Comparison of ENCODE assay signal across 8 cellular contexts in genomic region chr11:46649180-46649738, GRCh38. TPM values are rescaled to one million over a fixed set of nuclear protein-coding genes. Genes with fewer than 3 reads are reported as not detected.
A peak's percentile ranks its signal among the peaks of the same experiment; 100 is the strongest.
DNase-seq lines count a peak whose midpoint lies in the region; ATAC-seq, FAIRE-seq and TF ChIP-seq lines count a peak whose summit lies in the region.

No MANE protein-coding gene starts in this region.

- POLR2A ChIA-PET in activated CD8-positive, alpha-beta T cell treated with anti-CD3 and anti-CD28 coated beads for 36 hours (lab: Charles Lee) = interaction anchor here (1.0 kb wide), 1 partner anchor 12 kb away, joined by 3 read pairs; no protein-coding TSS in a partner anchor

- H3K4me1 ChIP-seq in right atrium auricular region = peaks cover 0 to 32% of the 10 kb centered on the region in 2 donors

- H3K9me3 ChIP-seq in right atrium auricular region = no peaks in the 10 kb centered on the region

- H3K27ac Mint-ChIP-seq in activated CD8-positive, alpha-beta T cell treated with anti-CD3 and anti-CD28 coated beads for 36 hours = no peak overlapping the region

- H3K27me3 Mint-ChIP-seq in activated CD8-positive, alpha-beta T cell treated with anti-CD3 and anti-CD28 coated beads for 36 hours = no peaks in the 10 kb centered on the region

- intact Hi-C loops in activated CD8-positive, alpha-beta T cell treated with anti-CD3 and anti-CD28 coated beads for 36 hours (cut with micrococcal nuclease) = no loop called here

- DNase-seq in H54 (ENCODE audit: insufficient read length, low spot score) = peak; percentile 76
- peak in 35 of 56 donors; percentile 14 to 90 (median 54) for DNase-seq in amygdala (lab: John Stamatoyannopoulos, UW)
- peak; percentile 88 for DNase-seq in right atrium auricular region (ENCODE audit: low spot score)
- DNase-seq in retinal pigment epithelial cell (ENCODE audit: low read depth) = peak; percentile 88
- no peak for DNase-seq in NCI-H1694 treated with DMSO at 0.1 percent for 48 hours (lab: John Stamatoyannopoulos, UW)
- DNase-seq in activated CD8-positive, alpha-beta T cell treated with anti-CD3 and anti-CD28 coated beads for 36 hours = no peak

- TF ChIP-seq CTCF in right atrium auricular region (IDR thresholded peaks at IDR 0.05) (no peak), retinal pigment epithelial cell (conservative IDR thresholded peaks at IDR 0.05; ENCODE audit: low read depth, low read length) (no peak)
- no peak for TF ChIP-seq CTCF in activated CD8-positive, alpha-beta T cell treated with anti-CD3 and anti-CD28 coated beads for 36 hours (IDR thresholded peaks at IDR 0.05)

- no peak for ATAC-seq in GM19351 (IDR thresholded peaks at IDR 0.05; ENCODE audit: unreplicated experiment)
- ATAC-seq in GM21515 (IDR thresholded peaks at IDR 0.05; ENCODE audit: unreplicated experiment) = no peak
- ATAC-seq in activated CD8-positive, alpha-beta T cell treated with anti-CD3 and anti-CD28 coated beads for 36 hours = no peak

- CTCF ChIA-PET in activated CD8-positive, alpha-beta T cell treated with anti-CD3 and anti-CD28 coated beads for 36 hours (lab: Charles Lee) = interaction anchor here (0.9 kb wide), 1 partner anchor 11 kb away, joined by 3 read pairs; no protein-coding TSS in a partner anchor

- H3K9me3 Mint-ChIP-seq in activated CD8-positive, alpha-beta T cell treated with anti-CD3 and anti-CD28 coated beads for 36 hours = no peaks in the 10 kb centered on the region

- no peak overlapping the region for H3K4me3 Mint-ChIP-seq in activated CD8-positive, alpha-beta T cell treated with anti-CD3 and anti-CD28 coated beads for 36 hours

- no peak for TF ChIP-seq POLR2A in H54 (IDR thresholded peaks at IDR 0.05; ENCODE audit: low read depth, low read length)

- H3K4me3 ChIP-seq in right atrium auricular region (no peak overlapping the region), retinal pigment epithelial cell (ENCODE audit: low read length) (no peak overlapping the region)

- H3K4me1 Mint-ChIP-seq in activated CD8-positive, alpha-beta T cell treated with anti-CD3 and anti-CD28 coated beads for 36 hours (ENCODE audit: low read depth) = no peaks in the 10 kb centered on the region

- no peaks in the 10 kb centered on the region for H3K27me3 ChIP-seq in right atrium auricular region

- H3K36me3 ChIP-seq in right atrium auricular region = peaks cover 76% of the 10 kb centered on the region

- peak; percentile 95 for FAIRE-seq in H54 (lab: Jason Lieb, UNC)

- H3K27ac ChIP-seq in right atrium auricular region = peak overlapping the region; percentile 78 to 89

- H3K36me3 Mint-ChIP-seq in activated CD8-positive, alpha-beta T cell treated with anti-CD3 and anti-CD28 coated beads for 36 hours (ENCODE audit: low read depth) = peaks cover 15% of the 10 kb centered on the region

RNA-seq across cellular contexts. Expression of gene ATG13, which starts 31.9 kb away (rescaled TPM):
- 10 to 100 TPM; 54.5 to 80.2 TPM for total RNA-seq in right atrium auricular region
- 10 to 100 TPM; 53.4 to 61.2 TPM for total RNA-seq in activated CD8-positive, alpha-beta T cell treated with anti-CD3 and anti-CD28 coated beads for 36 hours

RNA-seq across cellular contexts. Expression of gene HARBI1, which starts 32.2 kb away (rescaled TPM):
- 1 to 10 TPM; 2.3 to 3.3 TPM for total RNA-seq in right atrium auricular region
- total RNA-seq in activated CD8-positive, alpha-beta T cell treated with anti-CD3 and anti-CD28 coated beads for 36 hours = 1 to 10 TPM; 3.1 to 3.3 TPM

RNA-seq across cellular contexts. Expression of gene ARHGAP1, which starts 51.2 kb away (rescaled TPM):
- 100 to 1,000 TPM in 1 of 2 donors, 10 to 100 TPM in 1; 88.1 to 117 TPM for total RNA-seq in right atrium auricular region
- 10 to 100 TPM; 32.7 to 34.5 TPM for total RNA-seq in activated CD8-positive, alpha-beta T cell treated with anti-CD3 and anti-CD28 coated beads for 36 hours

RNA-seq across cellular contexts. Expression of gene ZNF408, which starts 51.6 kb away (rescaled TPM):
- total RNA-seq in right atrium auricular region = 1 to 10 TPM; 6.0 to 9.6 TPM
- total RNA-seq in activated CD8-positive, alpha-beta T cell treated with anti-CD3 and anti-CD28 coated beads for 36 hours = 1 to 10 TPM; 9.2 to 9.7 TPM

RNA-seq across cellular contexts. Expression of gene AMBRA1, which starts 55.4 kb away (rescaled TPM):
- total RNA-seq in right atrium auricular region = 10 to 100 TPM; 16.8 to 22.0 TPM
- total RNA-seq in activated CD8-positive, alpha-beta T cell treated with anti-CD3 and anti-CD28 coated beads for 36 hours = 10 to 100 TPM; 24.0 to 24.1 TPM

Comparison
In these comparisons a context has a peak if more than half of its experiments do, and no peak if none do; other contexts are left out.
1. DNase-seq: peak in H54 (single experiment), amygdala (35 of 56), right atrium auricular region (single experiment) and retinal pigment epithelial cell (single experiment); none in NCI-H1694 treated with DMSO at 0.1 percent for 48 hours (single experiment) and activated CD8-positive, alpha-beta T cell treated with anti-CD3 and anti-CD28 coated beads for 36 hours (single experiment).